1 cellular context compared by ENCODE assay signal in the genomic region with DNA sequence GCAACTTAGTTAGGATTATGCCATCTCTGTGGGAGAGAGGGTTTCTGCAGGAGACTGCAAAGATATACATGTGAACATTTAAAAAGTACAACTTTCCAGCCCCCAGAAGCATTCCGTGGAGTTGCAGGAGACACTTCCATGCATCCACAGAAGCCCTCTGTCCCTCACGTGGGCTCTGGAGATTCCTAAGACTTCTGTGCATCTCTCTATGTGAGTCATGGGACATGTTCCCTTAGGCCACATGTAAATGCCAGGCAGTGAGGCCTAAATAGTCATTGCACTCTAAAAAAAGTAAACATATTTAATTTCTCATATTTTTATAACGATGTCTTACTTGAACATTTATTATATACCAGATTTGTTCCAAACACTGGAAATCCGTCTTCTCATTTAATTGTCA.
TF ChIP-seq lines count a peak whose summit lies in the region.

No MANE protein-coding gene starts in this region.

TF ChIP-seq in endothelial cell of umbilical vein, 7 proteins besides CTCF, POLR2A, EP300 and RAD21:
- TF ChIP-seq, protein P1, sequence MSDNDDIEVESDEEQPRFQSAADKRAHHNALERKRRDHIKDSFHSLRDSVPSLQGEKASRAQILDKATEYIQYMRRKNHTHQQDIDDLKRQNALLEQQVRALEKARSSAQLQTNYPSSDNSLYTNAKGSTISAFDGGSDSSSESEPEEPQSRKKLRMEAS (IDR thresholded peaks at IDR 0.05; ENCODE audit: insufficient read depth, insufficient read length) = no peak
- TF ChIP-seq MYC (IDR thresholded peaks at IDR 0.05; ENCODE audit: low read depth, low read length) (no peak), FOS (IDR thresholded peaks at IDR 0.05; ENCODE audit: borderline replicate concordance, insufficient read depth, low read length) (peak; percentile 21), POLR2AphosphoS5 (IDR thresholded peaks at IDR 0.05; ENCODE audit: insufficient read depth, low read depth, low read length) (no peak), JUN (IDR thresholded peaks at IDR 0.05; ENCODE audit: borderline replicate concordance, insufficient read depth, insufficient read length, low read depth) (no peak)
